ENCODE assay signal across 8 cellular contexts in the genomic region with DNA sequence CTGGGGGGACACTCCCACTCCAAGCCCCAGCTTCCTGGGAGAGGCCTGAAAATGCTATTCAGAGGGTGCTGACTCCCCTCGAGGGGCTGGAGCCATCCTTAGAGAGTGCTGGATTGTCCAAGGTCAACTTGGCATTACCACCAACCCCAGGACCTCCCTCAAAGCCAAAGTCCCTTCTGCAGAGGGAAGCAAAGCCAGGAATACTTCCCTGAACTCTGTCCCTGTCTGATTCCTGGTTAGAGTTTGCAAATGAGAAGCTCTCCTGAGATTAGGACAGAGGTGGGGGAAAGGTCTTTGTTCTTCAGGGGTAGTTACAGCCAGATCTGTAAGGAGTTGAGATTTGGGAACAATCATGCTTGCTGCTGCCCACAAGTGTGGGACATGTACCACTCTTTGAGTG. TPM values are rescaled to one million over a fixed set of nuclear protein-coding genes. Genes with fewer than 3 reads are reported as not detected.
"Had no signal": no experiment of that assay in that cellular context is flagged by ENCODE, and none has a peak within 500 bp of the region (broad histone marks: within the 10 kb centered on the region; RNA-seq: fewer than 3 reads in every experiment).

No MANE protein-coding gene starts in this region.

- H3K4me3 ChIP-seq: GM23338 had no signal

- H2AFZ ChIP-seq: GM23338 had no signal

- H3K4me1 Mint-ChIP-seq: GM23338 had no signal

- DNase-seq: H9, HCEC 1CT, KG1 had no signal

- FAIRE-seq: H1, H54, HTR-8/SVneo had no signal

- H3K4me2 ChIP-seq: GM23338 had no signal

- H3K27ac Mint-ChIP-seq: GM23338, H9, IgD-negative memory B cell had no signal

- ATAC-seq: GM23338 had no signal

- H3K4me3 Mint-ChIP-seq: GM23338, H9, IgD-negative memory B cell had no signal

RNA-seq across cellular contexts. Expression of a gene that starts 45.3 kb away (rescaled TPM):
- total RNA-seq: H9 had no signal
